ENCODE assay signal across 26 cellular contexts in genomic region chr4:108696160-108696559, GRCh38. TPM values are rescaled to one million over a fixed set of nuclear protein-coding genes. Genes with fewer than 3 reads are reported as not detected.
DNase-seq lines count a peak whose midpoint lies in the region; ATAC-seq, FAIRE-seq and TF ChIP-seq lines count a peak whose summit lies in the region.
"Had no signal": no experiment of that assay in that cellular context is flagged by ENCODE, and none has a peak within 500 bp of the region (broad histone marks: within the 10 kb centered on the region; RNA-seq: fewer than 3 reads in every experiment).

No MANE protein-coding gene starts in this region.

- H3K23ac ChIP-seq in H9 (ENCODE audit: insufficient read length, low read depth, low read length) (no peak overlapping the region), H1 (ENCODE audit: insufficient read length) (no peak overlapping the region), neuronal stem cell (ENCODE audit: low read depth, low read length, poor library complexity) (no peak overlapping the region)

- H3K9me3 Mint-ChIP-seq in H9 (no peaks in the 10 kb centered on the region), Caco-2 (ENCODE audit: unreplicated experiment) (no peaks in the 10 kb centered on the region)
- H3K9me3 Mint-ChIP-seq in effector memory CD8-positive, alpha-beta T cell: no peaks in the 10 kb centered on the region
- H3K9me3 Mint-ChIP-seq: CD4-positive, alpha-beta memory T cell; CD8-positive, alpha-beta memory T cell had no signal

- TF ChIP-seq CTCF in H9 (conservative IDR thresholded peaks at IDR 0.05) (no peak), H1 (IDR thresholded peaks at IDR 0.05; ENCODE audit: control extremely low read depth in 1 of 3, insufficient read depth in 1 of 3, low read depth in 1 of 3, low read length in 3 of 3) (no peak), Caco-2 (IDR thresholded peaks at IDR 0.05; ENCODE audit: insufficient read depth in 1 of 2, low read depth in 1 of 2, low read length in 1 of 2, severe bottlenecking in 1 of 2, unreplicated experiment in 1 of 2) (no peak)

- no peak overlapping the region for H2AK5ac ChIP-seq in H9 (ENCODE audit: insufficient read length, low read length)
- H2AK5ac ChIP-seq in H1 (ENCODE audit: low read depth, low read length): no peak overlapping the region
- no peak overlapping the region for H2AK5ac ChIP-seq in neuronal stem cell (ENCODE audit: low read depth, low read length)

- no peaks in the 10 kb centered on the region for H3K27me3 ChIP-seq in H9 (ENCODE audit: insufficient read depth, low read length)
- no peaks in the 10 kb centered on the region for H3K27me3 ChIP-seq in H1 (replicated peaks in 1 of 4; ENCODE audit: control insufficient read depth in 3 of 4, extremely low read depth in 1 of 4, insufficient read depth in 3 of 4, low read length in 3 of 4)
- H3K27me3 ChIP-seq in neuronal stem cell (ENCODE audit: control insufficient read depth in 3 of 3, insufficient read depth in 3 of 3, low read depth in 1 of 3, low read length in 3 of 3): no peaks in the 10 kb centered on the region
- no peaks in the 10 kb centered on the region for H3K27me3 ChIP-seq in Caco-2 (replicated peaks; ENCODE audit: control insufficient read depth, insufficient read depth, low read length)
- H3K27me3 ChIP-seq: BLaER1 had no signal

- H4K20me1 ChIP-seq in H9 (ENCODE audit: control insufficient read depth, insufficient read depth, insufficient read length): no peaks in the 10 kb centered on the region
- no peaks in the 10 kb centered on the region for H4K20me1 ChIP-seq in H1 (replicated peaks in 1 of 2; ENCODE audit: control insufficient read depth in 1 of 2, insufficient read depth in 2 of 2, low read length in 2 of 2)
- H4K20me1 ChIP-seq: BLaER1 had no signal

- no peak for FAIRE-seq in H1 (lab: Jason Lieb, UNC)
- FAIRE-seq: A204.1, D721Med, G401.6, GM12891, GM19239 had no signal

- H3K4me3 Mint-ChIP-seq in H9 (no peak overlapping the region), Caco-2 (ENCODE audit: unreplicated experiment) (no peak overlapping the region)
- no peak overlapping the region for H3K4me3 Mint-ChIP-seq in effector memory CD8-positive, alpha-beta T cell
- H3K4me3 Mint-ChIP-seq: CD14-positive monocyte; CD4-positive, alpha-beta memory T cell; CD4-positive, CD25-positive, alpha-beta regulatory T cell; CD8-positive, alpha-beta memory T cell had no signal

- H3K4ac ChIP-seq in H9 (ENCODE audit: low read depth, low read length) (no peak overlapping the region), H1 (replicated peaks; ENCODE audit: insufficient read length, low read depth, low read length) (no peak overlapping the region), neuronal stem cell (ENCODE audit: low read length) (no peak overlapping the region)

- no peak for TF ChIP-seq EP300 in H1 (IDR thresholded peaks at IDR 0.05; ENCODE audit: borderline replicate concordance in 1 of 2, low read depth in 2 of 2, low read length in 2 of 2)

- H2AFZ ChIP-seq in H9 (ENCODE audit: low read length): peak overlapping the region; percentile 22
- H2AFZ ChIP-seq in H1 (ENCODE audit: low read length): peak overlapping the region; percentile 92; the same call in 1 of the 2 replicates
- H2AFZ ChIP-seq in neuronal stem cell (ENCODE audit: low read length): no peak overlapping the region

- no peak overlapping the region for H3K14ac ChIP-seq in H9 (ENCODE audit: insufficient read depth, low read length)
- no peak overlapping the region for H3K14ac ChIP-seq in H1 (ENCODE audit: insufficient read length)
- no peak overlapping the region for H3K14ac ChIP-seq in neuronal stem cell (ENCODE audit: low read length)

- H3K9ac ChIP-seq in H9 (ENCODE audit: extremely low read depth, insufficient read length, low read length) (no peak overlapping the region), H1 (replicated peaks in 1 of 4; ENCODE audit: extremely low read depth in 1 of 4, low read depth in 3 of 4, low read length in 3 of 4) (no peak overlapping the region), neuronal stem cell (ENCODE audit: low read depth, low read length, poor library complexity) (no peak overlapping the region)
- H3K9ac ChIP-seq: BLaER1 had no signal

- H3K27ac Mint-ChIP-seq in H9 (no peak overlapping the region), Caco-2 (ENCODE audit: unreplicated experiment) (no peak overlapping the region)
- H3K27ac Mint-ChIP-seq in effector memory CD8-positive, alpha-beta T cell: no peak overlapping the region
- H3K27ac Mint-ChIP-seq: CD14-positive monocyte; CD4-positive, alpha-beta memory T cell; CD4-positive, CD25-positive, alpha-beta regulatory T cell; CD8-positive, alpha-beta memory T cell had no signal

- no peak overlapping the region for H3K4me3 ChIP-seq in H1 (ENCODE audit: extremely low read depth in 1 of 4, insufficient read depth in 2 of 4, low read depth in 3 of 4, low read length in 4 of 4)
- no peak overlapping the region for H3K4me3 ChIP-seq in neuronal stem cell (ENCODE audit: low read length in 2 of 2)
- no peak overlapping the region for H3K4me3 ChIP-seq in Caco-2 (ENCODE audit: low read depth, low read length)
- H3K4me3 ChIP-seq: BLaER1 had no signal

- CTCF ChIA-PET in H1 (lab: Charles Lee; ENCODE audit: partially characterized antibody) (interaction anchor here (0.9 kb wide), 1 partner anchor 18 kb away, joined by 3 read pairs; no protein-coding TSS in a partner anchor), Caco-2 (lab: Charles Lee) (no interaction called here)

- no peak overlapping the region for H4K5ac ChIP-seq in H9 (ENCODE audit: insufficient read length, low read depth, low read length)
- no peak overlapping the region for H4K5ac ChIP-seq in H1 (ENCODE audit: insufficient read length, low read depth, low read length)

- H4K8ac ChIP-seq in H9 (replicated peaks; ENCODE audit: insufficient read length, low read depth, low read length) (no peak overlapping the region), H1 (ENCODE audit: extremely low read depth, insufficient read depth, low read length) (no peak overlapping the region), neuronal stem cell (ENCODE audit: low read depth, low read length) (no peak overlapping the region)

- H3K4me1 Mint-ChIP-seq in H9 (no peaks in the 10 kb centered on the region), Caco-2 (ENCODE audit: low read depth, unreplicated experiment) (no peaks in the 10 kb centered on the region)
- H3K4me1 Mint-ChIP-seq in effector memory CD8-positive, alpha-beta T cell (ENCODE audit: low read depth in 2 of 2): peaks cover 0 to 4% of the 10 kb centered on the region in 2 donors
- H3K4me1 Mint-ChIP-seq: CD14-positive monocyte; CD4-positive, CD25-positive, alpha-beta regulatory T cell had no signal

- H3K27ac ChIP-seq in H9 (ENCODE audit: insufficient read length, low read depth, low read length) (no peak overlapping the region), H1 (ENCODE audit: low read depth, low read length) (no peak overlapping the region), neuronal stem cell (replicated peaks; ENCODE audit: low read length) (no peak overlapping the region)
- H3K27ac ChIP-seq: BLaER1 had no signal

- H3K36me3 ChIP-seq in H1 (ENCODE audit: control insufficient read depth in 2 of 4, insufficient read depth in 4 of 4, low read length in 3 of 4): no peaks in the 10 kb centered on the region
- no peaks in the 10 kb centered on the region for H3K36me3 ChIP-seq in neuronal stem cell (replicated peaks in 1 of 2; ENCODE audit: control insufficient read depth in 2 of 2, insufficient read depth in 2 of 2, low read length in 2 of 2)
- no peaks in the 10 kb centered on the region for H3K36me3 ChIP-seq in Caco-2 (ENCODE audit: control insufficient read depth, insufficient read depth, low read length)
- H3K36me3 ChIP-seq: BE2C, BLaER1 had no signal

- no peak overlapping the region for H2BK20ac ChIP-seq in H9 (ENCODE audit: low read depth, low read length, poor library complexity, severe bottlenecking)
- H2BK20ac ChIP-seq in H1 (ENCODE audit: low read length): no peak overlapping the region

- H3K4me2 ChIP-seq in H9 (ENCODE audit: insufficient read depth, insufficient read length, low read length): no peak overlapping the region
- no peak overlapping the region for H3K4me2 ChIP-seq in H1 (ENCODE audit: insufficient read depth in 1 of 2, low read depth in 2 of 2, low read length in 2 of 2)
- no peak overlapping the region for H3K4me2 ChIP-seq in neuronal stem cell (ENCODE audit: insufficient read depth, low read length, poor library complexity, severe bottlenecking)
- H3K4me2 ChIP-seq: BLaER1 had no signal

- intact Hi-C loops in Caco-2 (cut with micrococcal nuclease; ENCODE audit: unreplicated experiment): no loop called here

- no peak for ATAC-seq in effector memory CD8-positive, alpha-beta T cell (replicated peaks)

- no peak for TF ChIP-seq RAD21 in H1 (IDR thresholded peaks at IDR 0.05 in 1 of 2, conservative IDR thresholded peaks at IDR 0.05 in 1 of 2; ENCODE audit: low read depth in 2 of 2, low read length in 2 of 2)

- 100% methylated on average over 1 of the region's 3 CpGs for WGBS in H9 (ENCODE audit: extremely low coverage, insufficient read length, low lambda C conversion rate)
- WGBS in H1 (ENCODE audit: extremely low coverage in 1 of 2, insufficient coverage in 1 of 2, insufficient read length in 1 of 2, insufficient replicate concordance in 2 of 2, low coverage in 1 of 2, low lambda C conversion rate in 2 of 2, missing lambda C conversion rate in 1 of 2), 2 experiments: 79% methylated on average over 3 of the region's 3 CpGs; no CpG with 5 or more reads in 1 of the 2 experiments
- no CpG with 5 or more reads among the region's 3 CpGs for WGBS in neuronal stem cell (ENCODE audit: extremely low coverage in 2 of 2, insufficient read length in 2 of 2, insufficient replicate concordance in 1 of 2), 2 donors

- H2BK120ac ChIP-seq in H9 (ENCODE audit: low read depth, low read length, poor library complexity, severe bottlenecking) (no peak overlapping the region), H1 (replicated peaks; ENCODE audit: low read depth, low read length) (no peak overlapping the region), neuronal stem cell (ENCODE audit: low read depth, low read length) (no peak overlapping the region)

- H2BK15ac ChIP-seq in H9 (ENCODE audit: low read depth, low read length): no peak overlapping the region
- H2BK15ac ChIP-seq in H1 (ENCODE audit: low read length): no peak overlapping the region
- H2BK15ac ChIP-seq in neuronal stem cell (ENCODE audit: low read length): no peak overlapping the region

- H2BK5ac ChIP-seq in H9 (ENCODE audit: insufficient read length, low read length): no peak overlapping the region
- H2BK5ac ChIP-seq in H1 (ENCODE audit: low read depth, low read length): peak overlapping the region; percentile 29; the same call in 1 of the 2 replicates
- H2BK5ac ChIP-seq in neuronal stem cell (ENCODE audit: low read length): no peak overlapping the region

- H3K36me3 Mint-ChIP-seq in H9 (ENCODE audit: insufficient read depth in 1 of 3, low read depth in 3 of 3) (no peaks in the 10 kb centered on the region), Caco-2 (ENCODE audit: insufficient read depth, unreplicated experiment) (no peaks in the 10 kb centered on the region)
- H3K36me3 Mint-ChIP-seq in effector memory CD8-positive, alpha-beta T cell (ENCODE audit: insufficient read depth): no peaks in the 10 kb centered on the region
- H3K36me3 Mint-ChIP-seq: CD14-positive monocyte; CD4-positive, alpha-beta memory T cell; CD4-positive, CD25-positive, alpha-beta regulatory T cell; CD8-positive, alpha-beta memory T cell had no signal

- H2BK12ac ChIP-seq in H9 (ENCODE audit: insufficient read length, low read depth, low read length): no peak overlapping the region
- peak overlapping the region; percentile 90; the same call in 1 of the 2 replicates for H2BK12ac ChIP-seq in H1 (ENCODE audit: low read depth, low read length)
- no peak overlapping the region for H2BK12ac ChIP-seq in neuronal stem cell (ENCODE audit: low read length)

- H3K18ac ChIP-seq in H9 (ENCODE audit: insufficient read length, low read depth, low read length) (no peak overlapping the region), H1 (ENCODE audit: extremely low read depth, low read length) (no peak overlapping the region), neuronal stem cell (ENCODE audit: low read length) (no peak overlapping the region)

- DNase-seq in H9: no peak
- DNase-seq in MV-4-11 (lab: John Stamatoyannopoulos, UW): peak; percentile 11
- DNase-seq in H1 (ENCODE audit: low read depth in 1 of 2, low spot score in 2 of 2): no peak
- DNase-seq in putamen (ENCODE audit: low spot score): peak; percentile 56
- no peak for DNase-seq in neuronal stem cell (ENCODE audit: low spot score)
- no peak for DNase-seq in H4 (ENCODE audit: low spot score)
- DNase-seq in Caco-2: no peak
- DNase-seq in effector memory CD8-positive, alpha-beta T cell: no peak
- DNase-seq: 8988T; ACHN; BE2C; C1 segment of cervical spinal cord; Calu3; CD4-positive, alpha-beta memory T cell; CD4-positive, CD25-positive, alpha-beta regulatory T cell; CD8-positive, alpha-beta memory T cell; COR-L47; DMS79 treated with DMSO at 0.1 percent for 48 hours; GF-D8 had no signal

- H3K79me2 ChIP-seq in H9 (ENCODE audit: insufficient read depth, low read length) (no peaks in the 10 kb centered on the region), H1 (ENCODE audit: control insufficient read depth in 1 of 2, insufficient read depth in 2 of 2, low read length in 2 of 2) (no peaks in the 10 kb centered on the region)

- POLR2A ChIA-PET in H1 (lab: Charles Lee; ENCODE audit: partially characterized antibody): no interaction called here
- POLR2A ChIA-PET in Caco-2 (lab: Charles Lee): no interaction called here

- H3K9me3 ChIP-seq in H9 (ENCODE audit: control insufficient read depth, low read depth, low read length): no peaks in the 10 kb centered on the region
- H3K9me3 ChIP-seq in H1 (ENCODE audit: insufficient read depth in 2 of 2, low read depth in 1 of 2, low read length in 1 of 2): no peaks in the 10 kb centered on the region
- peaks cover 0 to 2% of the 10 kb centered on the region in 2 donors for H3K9me3 ChIP-seq in neuronal stem cell (replicated peaks in 1 of 2; ENCODE audit: control insufficient read depth in 2 of 2, insufficient read depth in 1 of 2, low read depth in 1 of 2, low read length in 2 of 2)
- no peaks in the 10 kb centered on the region for H3K9me3 ChIP-seq in Caco-2
- H3K9me3 ChIP-seq: BE2C, BLaER1 had no signal

- no peak overlapping the region for H4K91ac ChIP-seq in H9 (ENCODE audit: insufficient read length, low read depth, low read length)
- H4K91ac ChIP-seq in H1 (replicated peaks; ENCODE audit: insufficient read length, low read length): no peak overlapping the region
- H4K91ac ChIP-seq in neuronal stem cell (ENCODE audit: low read depth, low read length, poor library complexity): no peak overlapping the region

- H3K23me2 ChIP-seq in H9 (ENCODE audit: insufficient read length, low read depth, low read length, poor library complexity, severe bottlenecking): no peaks in the 10 kb centered on the region
- no peaks in the 10 kb centered on the region; the same call in 1 of the 2 replicates for H3K23me2 ChIP-seq in H1 (ENCODE audit: low read depth, low read length)

- H3K4me1 ChIP-seq in H9 (ENCODE audit: insufficient read depth, low read length) (peaks cover 7% of the 10 kb centered on the region; the same call in 1 of the 2 replicates), H1 (replicated peaks in 1 of 4; ENCODE audit: control insufficient read depth in 3 of 4, insufficient read depth in 4 of 4, low read length in 3 of 4) (peaks cover 0 to 3% (median under 1%) of the 10 kb centered on the region in 4 experiments; a peak in 2 of 7 replicates), neuronal stem cell (ENCODE audit: control insufficient read depth in 2 of 2, insufficient read depth in 1 of 2, low read depth in 1 of 2, low read length in 2 of 2) (no peaks in the 10 kb centered on the region), Caco-2 (no peaks in the 10 kb centered on the region)
- H3K4me1 ChIP-seq: BE2C had no signal

- H3K79me1 ChIP-seq in H9 (ENCODE audit: insufficient read depth, low read depth, low read length, poor library complexity, severe bottlenecking) (no peaks in the 10 kb centered on the region), H1 (ENCODE audit: low read depth, low read length) (no peaks in the 10 kb centered on the region), neuronal stem cell (ENCODE audit: low read depth, low read length) (no peaks in the 10 kb centered on the region)

- TF ChIP-seq POLR2A in H1 (IDR thresholded peaks at IDR 0.05; ENCODE audit: control extremely low read depth in 1 of 2, low read depth in 2 of 2, low read length in 2 of 2): no peak

- H3T11ph ChIP-seq in H9 (ENCODE audit: low read length): no peak overlapping the region

- H3K56ac ChIP-seq in H9 (ENCODE audit: insufficient read length, low read depth, low read length) (no peak overlapping the region), H1 (replicated peaks; ENCODE audit: insufficient read length, low read depth, low read length) (no peak overlapping the region)

- H3K27me3 Mint-ChIP-seq in H9 (ENCODE audit: low read depth): no peaks in the 10 kb centered on the region
- peaks cover 3% of the 10 kb centered on the region for H3K27me3 Mint-ChIP-seq in Caco-2 (ENCODE audit: insufficient read depth, unreplicated experiment)
- H3K27me3 Mint-ChIP-seq in effector memory CD8-positive, alpha-beta T cell: peaks cover 0 to 7% of the 10 kb centered on the region in 2 donors
- H3K27me3 Mint-ChIP-seq: CD4-positive, alpha-beta memory T cell had no signal

- no TSS peak for BruUV-seq in Caco-2 (replicated peaks; lab: Mats Ljungman, UMichigan)

RNA-seq across cellular contexts. Expression of gene OSTC, which starts 45.8 kb away (rescaled TPM):
- total RNA-seq in H9 (2021) (130 and 134 TPM in 2 replicates), Caco-2 (2022) (121 and 126 TPM in 2 replicates)
- 176 and 178 TPM in 2 replicates for total RNA-seq in H1 (2021; fragmentation: NEBNext Ultra II Directional; extraction: Animal tissue kit (Norgen Biotek cat#: 25700))
- 95.8 and 165 TPM in 2 replicates for polyA plus RNA-seq in H1 (2011; rRNA removed)
- polyA plus RNA-seq in H1 (2011; cell fraction: cytosol; rRNA removed): 148 TPM
- polyA plus RNA-seq in H1 (2011; cell fraction: nucleus; rRNA removed): 34.0 TPM
- 113 to 148 TPM (median 134 TPM) in 4 replicates for polyA plus RNA-seq in H1 (2012, experiment 1 of 2)
- polyA plus RNA-seq in H1 (2012, experiment 2 of 2): 120 TPM
- polyA plus RNA-seq in H1 (2013, experiment 1 of 2): 276 TPM
- polyA plus RNA-seq in H1 (2013, experiment 2 of 2): 352 TPM
- polyA minus RNA-seq in H1 (2011; rRNA and poly(A)+ RNA removed): 110 and 111 TPM in 2 replicates
- 38.5 TPM for polyA minus RNA-seq in H1 (2011; cell fraction: cytosol; rRNA and poly(A)+ RNA removed)
- 40.7 TPM for polyA minus RNA-seq in H1 (2011; cell fraction: nucleus; rRNA and poly(A)+ RNA removed)
- polyA plus RNA-seq in neuronal stem cell (2013, experiment 1 of 2): 198 TPM
- 208 TPM for polyA plus RNA-seq in neuronal stem cell (2013, experiment 2 of 2)
- total RNA-seq in H4 (2014; rRNA removed; shearing (Covaris generic)): 277 and 290 TPM in 2 replicates

Comparison
In these comparisons a context has a peak if more than half of its experiments do, and no peak if none do; other contexts are left out.
1. DNase-seq: peak in MV-4-11 (single experiment) and putamen (single experiment); none in H9 (single experiment), H1 (0 of 2), neuronal stem cell (single experiment), H4 (single experiment), Caco-2 (0 of 2) and effector memory CD8-positive, alpha-beta T cell (0 of 3).